ENCODE assay signal across 9 cellular contexts in genomic region chr19:45040059-45040767, GRCh38. TPM values are rescaled to one million over a fixed set of nuclear protein-coding genes. Genes with fewer than 3 reads are reported as not detected.
A peak's percentile ranks its signal among the peaks of the same experiment; 100 is the strongest.
DNase-seq lines count a peak whose midpoint lies in the region; ATAC-seq and TF ChIP-seq lines count a peak whose summit lies in the region.
"Had no signal": no experiment of that assay in that cellular context is flagged by ENCODE, and none has a peak within 500 bp of the region (broad histone marks: within the 10 kb centered on the region; RNA-seq: fewer than 3 reads in every experiment).

No MANE protein-coding gene starts in this region.

- no peak for TF ChIP-seq EP300 in stomach (IDR thresholded peaks at IDR 0.05)

- DNase-seq in T-helper 1 cell (no peak), stomach (no peak), SJCRH30 (no peak), COLO829 (ENCODE audit: low spot score) (no peak)
- DNase-seq: ACHN had no signal

- H3K36me3 ChIP-seq in iPS-15b (ENCODE audit: control insufficient read depth, insufficient read depth, low read length) (peaks cover 37% of the 10 kb centered on the region), stomach (peaks cover 41 to 79% (median 71%) of the 10 kb centered on the region in 4 donors), SJCRH30 (peaks cover 49% of the 10 kb centered on the region)

- H3K9me3 ChIP-seq in iPS-15b (ENCODE audit: control insufficient read depth, insufficient read depth, low read length) (no peaks in the 10 kb centered on the region), stomach (no peaks in the 10 kb centered on the region), SJCRH30 (replicated peaks) (no peaks in the 10 kb centered on the region)

- intact Hi-C loops in stomach (cut with DNase I; ENCODE audit: low total_unique reads): no loop called here

- peaks cover 32% of the 10 kb centered on the region for H3K36me3 Mint-ChIP-seq in T-helper 1 cell treated with Interleukin-12 subunit alpha and Interleukin-12 subunit beta and Interleukin-4 antibody, amounts not matched to agents 30 μg/mL and 1 μg/mL, for 36 hours (ENCODE audit: low read depth)

- no peak for TF ChIP-seq POLR2A in stomach (IDR thresholded peaks at IDR 0.05)

- H3K27me3 ChIP-seq in iPS-15b (ENCODE audit: control insufficient read depth, insufficient read depth, low read length) (no peaks in the 10 kb centered on the region), stomach (no peaks in the 10 kb centered on the region), SJCRH30 (no peaks in the 10 kb centered on the region)

- TF ChIP-seq CTCF in VCaP (conservative IDR thresholded peaks at IDR 0.05) (no peak), stomach (IDR thresholded peaks at IDR 0.05) (no peak)

- peak overlapping the region; percentile 99 for H3K27ac Mint-ChIP-seq in T-helper 1 cell treated with Interleukin-12 subunit alpha and Interleukin-12 subunit beta and Interleukin-4 antibody, amounts not matched to agents 30 μg/mL and 1 μg/mL, for 36 hours

- peaks cover 31% of the 10 kb centered on the region for H3K4me1 Mint-ChIP-seq in T-helper 1 cell treated with Interleukin-12 subunit alpha and Interleukin-12 subunit beta and Interleukin-4 antibody, amounts not matched to agents 30 μg/mL and 1 μg/mL, for 36 hours (ENCODE audit: low read depth)

- H3K4me3 Mint-ChIP-seq in T-helper 1 cell treated with Interleukin-12 subunit alpha and Interleukin-12 subunit beta and Interleukin-4 antibody, amounts not matched to agents 30 μg/mL and 1 μg/mL, for 36 hours: peak overlapping the region; percentile 99

- H3K4me1 ChIP-seq in iPS-15b (ENCODE audit: control insufficient read depth, insufficient read depth, low read length) (peaks cover 6% of the 10 kb centered on the region), stomach (peaks cover 30 to 69% (median 63%) of the 10 kb centered on the region in 4 donors), SJCRH30 (peaks cover 8% of the 10 kb centered on the region; the same call in 1 of the 2 replicates)

- H3K4me3 ChIP-seq in iPS-15b (ENCODE audit: low read depth, low read length) (peak overlapping the region; percentile 96), stomach (peak overlapping the region; percentile 72 to 89 (median 78)), SJCRH30 (no peak overlapping the region)

- WGBS in stomach, 5 donors: 69 to 75% (median 73%) methylated on average over 19 of the region's 19 CpGs

- no peaks in the 10 kb centered on the region for H3K27me3 Mint-ChIP-seq in T-helper 1 cell treated with Interleukin-12 subunit alpha and Interleukin-12 subunit beta and Interleukin-4 antibody, amounts not matched to agents 30 μg/mL and 1 μg/mL, for 36 hours (ENCODE audit: low read depth)

- H3K27ac ChIP-seq in VCaP (peak overlapping the region; percentile 98), stomach (peak overlapping the region in 4 of 5 donors; percentile 96 to 99 (median 96)), SJCRH30 (no peak overlapping the region)

- no peaks in the 10 kb centered on the region for H3K9me3 Mint-ChIP-seq in T-helper 1 cell treated with Interleukin-12 subunit alpha and Interleukin-12 subunit beta and Interleukin-4 antibody, amounts not matched to agents 30 μg/mL and 1 μg/mL, for 36 hours

- H3K9ac ChIP-seq in iPS-15b (ENCODE audit: low read depth, low read length): no peak overlapping the region

- no peak for ATAC-seq in GM19395 (IDR thresholded peaks at IDR 0.05; ENCODE audit: unreplicated experiment)

RNA-seq across cellular contexts. Expression of gene CLASRP, which starts 1.4 kb away (rescaled TPM):
- 100 to 1,000 TPM in 3 of 5 donors, 10 to 100 TPM in 2; 27.0 to 491 (median 274) TPM for total RNA-seq in stomach
- 100 to 1,000 TPM in 1 of 3 donors, 10 to 100 TPM in 2; 47.7 to 131 (median 86.6) TPM for polyA plus RNA-seq in stomach
- total RNA-seq in SJCRH30 (2014; rRNA removed; shearing (Covaris generic)): 26.4 and 39.8 TPM in 2 replicates

RNA-seq across cellular contexts. Expression of gene ZNF296, which starts 36.1 kb away (rescaled TPM):
- 10 to 100 TPM in 2 of 5 donors, 1 to 10 TPM in 1, under 1 TPM in 1, not detected in 1; 0.45 to 13.4 (median 7.4) TPM for total RNA-seq in stomach
- polyA plus RNA-seq in stomach: 1 to 10 TPM; 2.7 to 7.0 (median 5.0) TPM
- not detected in 2 replicates for total RNA-seq in SJCRH30 (2014; rRNA removed; shearing (Covaris generic))

RNA-seq across cellular contexts. Expression of gene GEMIN7, which starts 38.8 kb away (rescaled TPM):
- total RNA-seq in stomach: 100 to 1,000 TPM in 1 of 5 donors, 10 to 100 TPM in 2, 1 to 10 TPM in 2; 1.8 to 107 (median 11.2) TPM
- 10 to 100 TPM; 28.2 to 44.3 (median 36.0) TPM for polyA plus RNA-seq in stomach
- total RNA-seq in SJCRH30 (2014; rRNA removed; shearing (Covaris generic)): 37.3 and 37.9 TPM in 2 replicates

RNA-seq across cellular contexts. Expression of gene RELB, which starts 38.9 kb away (rescaled TPM):
- total RNA-seq in stomach: 10 to 100 TPM in 2 of 5 donors, 1 to 10 TPM in 2, not detected in 1; 3.2 to 33.5 (median 10.2) TPM
- 10 to 100 TPM in 2 of 3 donors, 1 to 10 TPM in 1; 9.8 to 27.0 (median 14.9) TPM for polyA plus RNA-seq in stomach
- 2.8 and 4.0 TPM in 2 replicates for total RNA-seq in SJCRH30 (2014; rRNA removed; shearing (Covaris generic))

RNA-seq across cellular contexts. Expression of gene PPP1R37, which starts 52.8 kb away (rescaled TPM):
- 100 to 1,000 TPM in 1 of 5 donors, 10 to 100 TPM in 4; 25.7 to 268 (median 55.4) TPM for total RNA-seq in stomach
- polyA plus RNA-seq in stomach: 10 to 100 TPM; 32.4 to 95.8 (median 39.7) TPM
- total RNA-seq in SJCRH30 (2014; rRNA removed; shearing (Covaris generic)): 19.4 and 20.0 TPM in 2 replicates
